Comparison of ENCODE assay signal across 40 cellular contexts in the genomic region with DNA sequence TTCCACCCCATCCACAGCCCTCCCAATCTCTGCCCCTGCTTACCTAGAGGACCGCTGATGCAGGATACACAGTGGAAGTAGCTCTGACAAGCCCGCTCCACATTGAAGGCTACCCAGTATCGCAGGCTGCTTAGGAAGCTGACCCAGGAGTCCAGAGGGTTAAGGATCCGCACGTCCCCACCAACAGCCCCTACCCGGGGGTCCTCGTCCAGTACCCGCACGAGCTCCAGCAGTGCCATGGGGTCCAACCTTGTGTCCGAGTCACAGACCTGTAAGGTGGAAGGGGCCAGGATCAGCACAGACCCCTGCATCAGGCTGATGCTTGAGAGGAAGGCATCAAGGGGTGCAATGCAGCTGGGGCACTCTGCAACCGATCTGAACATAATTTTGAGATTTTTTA. TPM values are rescaled to one million over a fixed set of nuclear protein-coding genes. Genes with fewer than 3 reads are reported as not detected.
"Had no signal": no experiment of that assay in that cellular context is flagged by ENCODE, and none has a peak within 500 bp of the region (broad histone marks: within the 10 kb centered on the region; RNA-seq: fewer than 3 reads in every experiment).

No MANE protein-coding gene starts in this region.

- H3K4me1 ChIP-seq: body of pancreas, breast epithelium had no signal

- DNase-seq: activated effector memory CD4-positive, alpha-beta T cell treated with anti-CD3 and anti-CD28 coated beads, Interleukin-2, amount 50 U/mL, for 16 hours; activated effector memory CD4-positive, alpha-beta T cell treated with Interleukin-2 at 50 U/mL for 16 hours; activated gamma-delta T cell; activated gamma-delta T cell treated with Interleukin-2 at 50 U/mL for 16 hours; activated naive CD4-positive, alpha-beta T cell; activated naive CD4-positive, alpha-beta T cell treated with anti-CD3 and anti-CD28 coated beads for 36 hours; activated naive CD4-positive, alpha-beta T cell treated with anti-CD3 and anti-CD28 coated beads, Interleukin-2, amount 10 ng/mL, durations not matched to agents 7 days and 5 days; activated naive CD4-positive, alpha-beta T cell treated with anti-CD3 and anti-CD28 coated beads, Interleukin-2, amount 50 U/mL, for 16 hours; activated naive CD4-positive, alpha-beta T cell treated with Interleukin-2 at 50 U/mL for 16 hours; activated naive CD8-positive, alpha-beta T cell treated with anti-CD3 and anti-CD28 coated beads for 36 hours; activated naive CD8-positive, alpha-beta T cell treated with anti-CD3 and anti-CD28 coated beads, Interleukin-2, amount 10 ng/mL, durations not matched to agents 7 days and 5 days; activated T-cell treated with anti-CD3 and anti-CD28 coated beads, Interleukin-2, amount 50 U/mL, for 1 hour; activated T-cell treated with anti-CD3 and anti-CD28 coated beads, Interleukin-2, amount 50 U/mL, for 24 hours; activated T-cell treated with anti-CD3 and anti-CD28 coated beads, Interleukin-2, amount 50 U/mL, for 4 hours; activated T-cell treated with anti-CD3 and anti-CD28 coated beads, Interleukin-2, amount 50 U/mL, for 48 hours; activated T-cell treated with anti-CD3 and anti-CD28 coated beads, Interleukin-2, amount 50 U/mL, for 72 hours; adrenal gland; amniotic stem cell; amygdala; anterior cingulate cortex; aorta; body of pancreas; brain microvascular endothelial cell; caudate nucleus; central memory CD4-positive, alpha-beta T cell; cerebellar nuclear complex had no signal

- H3K27ac Mint-ChIP-seq: activated naive CD4-positive, alpha-beta T cell treated with anti-CD3 and anti-CD28 coated beads for 36 hours; activated naive CD4-positive, alpha-beta T cell treated with anti-CD3 and anti-CD28 coated beads, Interleukin-2, amount 10 ng/mL, durations not matched to agents 7 days and 5 days; activated naive CD4-positive, alpha-beta T cell treated with anti-CD3 and anti-CD28 coated beads, Interleukin-2, amount 50 U/mL, for 24 hours; activated naive CD4-positive, alpha-beta T cell treated with anti-CD3 and anti-CD28 coated beads, Interleukin-2, amount 50 U/mL, for 72 hours; activated naive CD8-positive, alpha-beta T cell; activated naive CD8-positive, alpha-beta T cell treated with anti-CD3 and anti-CD28 coated beads for 36 hours; activated naive CD8-positive, alpha-beta T cell treated with anti-CD3 and anti-CD28 coated beads, Interleukin-2, amount 10 ng/mL, durations not matched to agents 7 days and 5 days; activated T-cell treated with anti-CD3 and anti-CD28 coated beads, Interleukin-2, amount 50 U/mL, for 24 hours; activated T-cell treated with anti-CD3 and anti-CD28 coated beads, Interleukin-2, amount 50 U/mL, for 72 hours; activated T-helper 1 cell treated with anti-CD3 and anti-CD28 coated beads, Interleukin-12 subunit alpha, Interleukin-12 subunit beta, Interleukin-2, Interleukin-4 antibody, amounts not matched to agents 30 ng/mL and 10 ng/mL and 1 ng/mL, durations not matched to agents 14 hours and 24 hours and 36 hours; activated T-helper 17 cell treated with anti-CD3 and anti-CD28 coated beads, Interleukin-2, amount 50 U/mL, for 72 hours; activated T-helper 2 cell treated with anti-CD3 and anti-CD28 coated beads, Interferon-gamma antibody, Interleukin-2, Interleukin-4, amounts not matched to agents 10 μg/mL and 5 μg/mL and 100 μg/mL, durations not matched to agents 14 hours and 24 hours and 36 hours; brain had no signal

- H3K27ac ChIP-seq: adrenal gland, ascending aorta, body of pancreas, brain microvascular endothelial cell, breast epithelium, cardiac muscle cell had no signal

- H3K27me3 ChIP-seq: ascending aorta, body of pancreas had no signal

- H3K4me3 ChIP-seq: adrenal gland, ascending aorta, body of pancreas, breast epithelium, cardiac muscle cell had no signal

- ATAC-seq: activated naive CD4-positive, alpha-beta T cell treated with anti-CD3 and anti-CD28 coated beads, Interleukin-2, amount 50 U/mL, for 72 hours; activated T-cell treated with anti-CD3 and anti-CD28 coated beads, Interleukin-2, amount 50 U/mL, for 4 hours; activated T-cell treated with anti-CD3 and anti-CD28 coated beads, Interleukin-2, amount 50 U/mL, for 72 hours; activated T-helper 17 cell treated with anti-CD3 and anti-CD28 coated beads, Interleukin-2, amount 50 U/mL, for 72 hours; body of pancreas had no signal

- H3K4me3 Mint-ChIP-seq: activated naive CD4-positive, alpha-beta T cell treated with anti-CD3 and anti-CD28 coated beads for 36 hours; activated naive CD4-positive, alpha-beta T cell treated with anti-CD3 and anti-CD28 coated beads, Interleukin-2, amount 10 ng/mL, durations not matched to agents 7 days and 5 days; activated naive CD4-positive, alpha-beta T cell treated with anti-CD3 and anti-CD28 coated beads, Interleukin-2, amount 50 U/mL, for 24 hours; activated naive CD8-positive, alpha-beta T cell; activated naive CD8-positive, alpha-beta T cell treated with anti-CD3 and anti-CD28 coated beads for 36 hours; activated naive CD8-positive, alpha-beta T cell treated with anti-CD3 and anti-CD28 coated beads, Interleukin-2, amount 10 ng/mL, durations not matched to agents 7 days and 5 days; activated T-cell treated with anti-CD3 and anti-CD28 coated beads, Interleukin-2, amount 50 U/mL, for 24 hours; activated T-cell treated with anti-CD3 and anti-CD28 coated beads, Interleukin-2, amount 50 U/mL, for 4 hours; activated T-cell treated with anti-CD3 and anti-CD28 coated beads, Interleukin-2, amount 50 U/mL, for 72 hours; activated T-helper 1 cell treated with anti-CD3 and anti-CD28 coated beads, Interleukin-12 subunit alpha, Interleukin-12 subunit beta, Interleukin-2, Interleukin-4 antibody, amounts not matched to agents 30 ng/mL and 10 ng/mL and 1 ng/mL, durations not matched to agents 14 hours and 24 hours and 36 hours; activated T-helper 17 cell treated with anti-CD3 and anti-CD28 coated beads, Interleukin-2, amount 50 U/mL, for 72 hours; brain; central memory CD8-positive, alpha-beta T cell had no signal

- FAIRE-seq: astrocyte had no signal

- H3K9me3 ChIP-seq: adrenal gland, ascending aorta, body of pancreas, breast epithelium had no signal

- H3K36me3 ChIP-seq: adrenal gland, ascending aorta, brain microvascular endothelial cell, breast epithelium, cardiac muscle cell had no signal

- H3K4me1 Mint-ChIP-seq: activated naive CD8-positive, alpha-beta T cell treated with anti-CD3 and anti-CD28 coated beads for 36 hours; activated naive CD8-positive, alpha-beta T cell treated with anti-CD3 and anti-CD28 coated beads, Interleukin-2, amount 10 ng/mL, durations not matched to agents 7 days and 5 days; activated T-helper 17 cell treated with anti-CD3 and anti-CD28 coated beads, Interleukin-2, amount 50 U/mL, for 72 hours had no signal

- H3K9me3 Mint-ChIP-seq: activated naive CD4-positive, alpha-beta T cell treated with anti-CD3 and anti-CD28 coated beads for 36 hours; activated naive CD4-positive, alpha-beta T cell treated with anti-CD3 and anti-CD28 coated beads, Interleukin-2, amount 50 U/mL, for 24 hours; activated naive CD8-positive, alpha-beta T cell treated with anti-CD3 and anti-CD28 coated beads for 36 hours; activated T-cell treated with anti-CD3 and anti-CD28 coated beads, Interleukin-2, amount 50 U/mL, for 24 hours; activated T-cell treated with anti-CD3 and anti-CD28 coated beads, Interleukin-2, amount 50 U/mL, for 4 hours; activated T-helper 17 cell treated with anti-CD3 and anti-CD28 coated beads, Interleukin-2, amount 50 U/mL, for 72 hours had no signal

- H3K36me3 Mint-ChIP-seq: brain had no signal

RNA-seq across cellular contexts. Expression of gene HAS1, which starts 6.9 kb away (rescaled TPM):
- total RNA-seq: activated naive CD4-positive, alpha-beta T cell treated with anti-CD3 and anti-CD28 coated beads for 36 hours; activated naive CD4-positive, alpha-beta T cell treated with anti-CD3 and anti-CD28 coated beads, Interleukin-2, amount 50 U/mL, for 72 hours; activated naive CD8-positive, alpha-beta T cell treated with anti-CD3 and anti-CD28 coated beads for 36 hours; activated naive CD8-positive, alpha-beta T cell treated with anti-CD3 and anti-CD28 coated beads, Interleukin-2, amount 10 ng/mL, durations not matched to agents 7 days and 5 days; activated T-cell treated with anti-CD3 and anti-CD28 coated beads, Interleukin-2, amount 50 U/mL, for 4 hours; activated T-cell treated with anti-CD3 and anti-CD28 coated beads, Interleukin-2, amount 50 U/mL, for 72 hours; activated T-helper 1 cell treated with anti-CD3 and anti-CD28 coated beads, Interleukin-12 subunit alpha, Interleukin-12 subunit beta, Interleukin-2, Interleukin-4 antibody, amounts not matched to agents 30 ng/mL and 10 ng/mL and 1 ng/mL, durations not matched to agents 14 hours and 24 hours and 36 hours; activated T-helper 17 cell treated with anti-CD3 and anti-CD28 coated beads, Interleukin-2, amount 50 U/mL, for 72 hours; activated T-helper 2 cell treated with anti-CD3 and anti-CD28 coated beads, Interferon-gamma antibody, Interleukin-2, Interleukin-4, amounts not matched to agents 10 μg/mL and 5 μg/mL and 100 μg/mL, durations not matched to agents 14 hours and 24 hours and 36 hours; astrocyte; chondrocyte had no signal
- polyA plus RNA-seq: aorta had no signal

RNA-seq across cellular contexts. Expression of gene FPR1, which starts 34.8 kb away (rescaled TPM):
- total RNA-seq: activated naive CD4-positive, alpha-beta T cell treated with anti-CD3 and anti-CD28 coated beads for 36 hours; activated naive CD4-positive, alpha-beta T cell treated with anti-CD3 and anti-CD28 coated beads, Interleukin-2, amount 50 U/mL, for 72 hours; activated naive CD8-positive, alpha-beta T cell treated with anti-CD3 and anti-CD28 coated beads for 36 hours; activated naive CD8-positive, alpha-beta T cell treated with anti-CD3 and anti-CD28 coated beads, Interleukin-2, amount 10 ng/mL, durations not matched to agents 7 days and 5 days; activated T-cell treated with anti-CD3 and anti-CD28 coated beads, Interleukin-2, amount 50 U/mL, for 4 hours; activated T-cell treated with anti-CD3 and anti-CD28 coated beads, Interleukin-2, amount 50 U/mL, for 72 hours; activated T-helper 1 cell treated with anti-CD3 and anti-CD28 coated beads, Interleukin-12 subunit alpha, Interleukin-12 subunit beta, Interleukin-2, Interleukin-4 antibody, amounts not matched to agents 30 ng/mL and 10 ng/mL and 1 ng/mL, durations not matched to agents 14 hours and 24 hours and 36 hours; activated T-helper 17 cell treated with anti-CD3 and anti-CD28 coated beads, Interleukin-2, amount 50 U/mL, for 72 hours; activated T-helper 2 cell treated with anti-CD3 and anti-CD28 coated beads, Interferon-gamma antibody, Interleukin-2, Interleukin-4, amounts not matched to agents 10 μg/mL and 5 μg/mL and 100 μg/mL, durations not matched to agents 14 hours and 24 hours and 36 hours; astrocyte; bronchial epithelial cell; cardiac muscle cell; chondrocyte had no signal
- polyA plus RNA-seq: cardiac muscle cell had no signal

RNA-seq across cellular contexts. Expression of gene FPR2, which starts 44.1 kb away (rescaled TPM):
- total RNA-seq: activated naive CD4-positive, alpha-beta T cell treated with anti-CD3 and anti-CD28 coated beads for 36 hours; activated naive CD4-positive, alpha-beta T cell treated with anti-CD3 and anti-CD28 coated beads, Interleukin-2, amount 50 U/mL, for 72 hours; activated naive CD8-positive, alpha-beta T cell treated with anti-CD3 and anti-CD28 coated beads for 36 hours; activated naive CD8-positive, alpha-beta T cell treated with anti-CD3 and anti-CD28 coated beads, Interleukin-2, amount 10 ng/mL, durations not matched to agents 7 days and 5 days; activated T-cell treated with anti-CD3 and anti-CD28 coated beads, Interleukin-2, amount 50 U/mL, for 4 hours; activated T-cell treated with anti-CD3 and anti-CD28 coated beads, Interleukin-2, amount 50 U/mL, for 72 hours; activated T-helper 1 cell treated with anti-CD3 and anti-CD28 coated beads, Interleukin-12 subunit alpha, Interleukin-12 subunit beta, Interleukin-2, Interleukin-4 antibody, amounts not matched to agents 30 ng/mL and 10 ng/mL and 1 ng/mL, durations not matched to agents 14 hours and 24 hours and 36 hours; activated T-helper 17 cell treated with anti-CD3 and anti-CD28 coated beads, Interleukin-2, amount 50 U/mL, for 72 hours; activated T-helper 2 cell treated with anti-CD3 and anti-CD28 coated beads, Interferon-gamma antibody, Interleukin-2, Interleukin-4, amounts not matched to agents 10 μg/mL and 5 μg/mL and 100 μg/mL, durations not matched to agents 14 hours and 24 hours and 36 hours; astrocyte; bronchial epithelial cell; cardiac muscle cell; chondrocyte had no signal
- polyA plus RNA-seq: cardiac muscle cell had no signal
